ENCODE assay signal across 9 cellular contexts in the genomic region with DNA sequence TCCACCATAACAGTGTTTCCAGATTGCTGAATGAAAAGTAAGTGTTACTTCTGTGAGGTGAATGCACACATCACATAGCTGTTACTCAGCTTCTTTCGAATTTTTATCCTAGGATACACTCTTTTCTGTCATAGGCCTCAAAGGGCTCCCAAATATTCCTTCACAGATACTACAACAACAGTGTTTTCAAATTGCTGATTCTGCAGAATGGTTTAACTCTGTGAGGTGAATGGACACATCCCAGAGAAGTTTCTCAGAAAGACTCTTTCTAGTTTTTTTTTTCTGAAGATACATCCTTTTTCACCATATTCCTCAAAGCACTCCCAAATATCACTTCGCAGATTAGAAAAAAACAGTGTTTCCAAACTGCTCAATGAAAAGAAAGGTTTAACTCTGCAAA.
"Had no signal": no experiment of that assay in that cellular context is flagged by ENCODE, and none has a peak within 500 bp of the region (broad histone marks: within the 10 kb centered on the region; RNA-seq: fewer than 3 reads in every experiment).

No MANE protein-coding gene starts in this region.

- H3K4me2 ChIP-seq: KMS-11 had no signal

- H3K27ac Mint-ChIP-seq: HFFc6 had no signal

- ATAC-seq: HCT116 had no signal

- DNase-seq: GM23248, GOT3, H7, HFFc6, KBM-7 had no signal

- H3K27ac ChIP-seq: GM23248, KMS-11 had no signal

- H3K9ac ChIP-seq: GM23248, KMS-11 had no signal

- H2AFZ ChIP-seq: GM23248 had no signal

- FAIRE-seq: HTR-8/SVneo had no signal

- H3K4me3 Mint-ChIP-seq: HFFc6 had no signal

- H3K4me3 ChIP-seq: GM23248, HAP-1 had no signal

- H3K4me1 ChIP-seq: HAP-1 had no signal

- H3K36me3 ChIP-seq: HAP-1 had no signal
